ENCODE assay signal across 1 cellular context in genomic region chr16:84730406-84731106, GRCh38.
TF ChIP-seq lines count a peak whose summit lies in the region.

No MANE protein-coding gene starts in this region.

TF ChIP-seq in HepG2, 621 proteins besides CTCF, POLR2A, EP300 and RAD21 (continued from another document):
- TF ChIP-seq ZUFSP (CRISPR knock-in tag; IDR thresholded peaks at IDR 0.05; ENCODE audit: borderline replicate concordance) = no peak
- TF ChIP-seq PAXIP1 (CRISPR knock-in tag; conservative IDR thresholded peaks at IDR 0.05) = no peak
- no peak for TF ChIP-seq KLF13 (CRISPR knock-in tag; IDR thresholded peaks at IDR 0.05)
- no peak for TF ChIP-seq PCBP2 (optimal IDR thresholded peaks at IDR 0.05; ENCODE audit: low read depth, low read length, poor library complexity, severe bottlenecking)
- peak; percentile 83 for TF ChIP-seq SAP130 (CRISPR knock-in tag; IDR thresholded peaks at IDR 0.05; ENCODE audit: low read depth)
- peak; percentile 30 to 45; a peak in 1 of 4 replicates for TF ChIP-seq MAFK (conservative IDR thresholded peaks at IDR 0.05 in 1 of 2, IDR thresholded peaks at IDR 0.05 in 1 of 2; ENCODE audit: low read length in 2 of 2)
- TF ChIP-seq FOSL1 (CRISPR knock-in tag; IDR thresholded peaks at IDR 0.05; ENCODE audit: borderline replicate concordance) = peak; percentile 67; the same call in 1 of the 2 replicates
- TF ChIP-seq, protein P1, sequence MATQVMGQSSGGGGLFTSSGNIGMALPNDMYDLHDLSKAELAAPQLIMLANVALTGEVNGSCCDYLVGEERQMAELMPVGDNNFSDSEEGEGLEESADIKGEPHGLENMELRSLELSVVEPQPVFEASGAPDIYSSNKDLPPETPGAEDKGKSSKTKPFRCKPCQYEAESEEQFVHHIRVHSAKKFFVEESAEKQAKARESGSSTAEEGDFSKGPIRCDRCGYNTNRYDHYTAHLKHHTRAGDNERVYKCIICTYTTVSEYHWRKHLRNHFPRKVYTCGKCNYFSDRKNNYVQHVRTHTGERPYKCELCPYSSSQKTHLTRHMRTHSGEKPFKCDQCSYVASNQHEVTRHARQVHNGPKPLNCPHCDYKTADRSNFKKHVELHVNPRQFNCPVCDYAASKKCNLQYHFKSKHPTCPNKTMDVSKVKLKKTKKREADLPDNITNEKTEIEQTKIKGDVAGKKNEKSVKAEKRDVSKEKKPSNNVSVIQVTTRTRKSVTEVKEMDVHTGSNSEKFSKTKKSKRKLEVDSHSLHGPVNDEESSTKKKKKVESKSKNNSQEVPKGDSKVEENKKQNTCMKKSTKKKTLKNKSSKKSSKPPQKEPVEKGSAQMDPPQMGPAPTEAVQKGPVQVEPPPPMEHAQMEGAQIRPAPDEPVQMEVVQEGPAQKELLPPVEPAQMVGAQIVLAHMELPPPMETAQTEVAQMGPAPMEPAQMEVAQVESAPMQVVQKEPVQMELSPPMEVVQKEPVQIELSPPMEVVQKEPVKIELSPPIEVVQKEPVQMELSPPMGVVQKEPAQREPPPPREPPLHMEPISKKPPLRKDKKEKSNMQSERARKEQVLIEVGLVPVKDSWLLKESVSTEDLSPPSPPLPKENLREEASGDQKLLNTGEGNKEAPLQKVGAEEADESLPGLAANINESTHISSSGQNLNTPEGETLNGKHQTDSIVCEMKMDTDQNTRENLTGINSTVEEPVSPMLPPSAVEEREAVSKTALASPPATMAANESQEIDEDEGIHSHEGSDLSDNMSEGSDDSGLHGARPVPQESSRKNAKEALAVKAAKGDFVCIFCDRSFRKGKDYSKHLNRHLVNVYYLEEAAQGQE (IDR thresholded peaks at IDR 0.05; ENCODE audit: borderline replicate concordance in 1 of 2, low read depth in 1 of 2, low read length in 2 of 2) = no peak
- peak; percentile 39; the same call in 1 of the 2 replicates for TF ChIP-seq ARID5B (CRISPR knock-in tag; IDR thresholded peaks at IDR 0.05)
- TF ChIP-seq MAFF (IDR thresholded peaks at IDR 0.05; ENCODE audit: low read depth, low read length) = peak; percentile 22; the same call in 1 of the 2 replicates
- TF ChIP-seq ZBTB44 (CRISPR knock-in tag; IDR thresholded peaks at IDR 0.05) = no peak
- peak; percentile 73; the same call in 1 of the 2 replicates for TF ChIP-seq ETV5 (CRISPR knock-in tag; IDR thresholded peaks at IDR 0.05; ENCODE audit: borderline replicate concordance)
- TF ChIP-seq RARA (CRISPR knock-in tag; IDR thresholded peaks at IDR 0.05) = peak; percentile 21; the same call in 1 of the 2 replicates
- peak; percentile 68 for TF ChIP-seq ELF3 (CRISPR knock-in tag; IDR thresholded peaks at IDR 0.05)
- peak; percentile 58 for TF ChIP-seq NFE2L2 (IDR thresholded peaks at IDR 0.05; ENCODE audit: low read length)
- TF ChIP-seq MTA1 (CRISPR knock-in tag; IDR thresholded peaks at IDR 0.05; ENCODE audit: borderline replicate concordance) = no peak
- no peak for TF ChIP-seq TOE1 (CRISPR knock-in tag; IDR thresholded peaks at IDR 0.05)
- no peak for TF ChIP-seq HNRNPK (IDR thresholded peaks at IDR 0.05; ENCODE audit: low read depth, low read length, poor library complexity, severe bottlenecking)
- TF ChIP-seq ZNF672 (CRISPR knock-in tag; IDR thresholded peaks at IDR 0.05) = no peak
- peak; percentile 75 for TF ChIP-seq ELF1 (CRISPR knock-in tag; IDR thresholded peaks at IDR 0.05)
- TF ChIP-seq, protein P2, sequence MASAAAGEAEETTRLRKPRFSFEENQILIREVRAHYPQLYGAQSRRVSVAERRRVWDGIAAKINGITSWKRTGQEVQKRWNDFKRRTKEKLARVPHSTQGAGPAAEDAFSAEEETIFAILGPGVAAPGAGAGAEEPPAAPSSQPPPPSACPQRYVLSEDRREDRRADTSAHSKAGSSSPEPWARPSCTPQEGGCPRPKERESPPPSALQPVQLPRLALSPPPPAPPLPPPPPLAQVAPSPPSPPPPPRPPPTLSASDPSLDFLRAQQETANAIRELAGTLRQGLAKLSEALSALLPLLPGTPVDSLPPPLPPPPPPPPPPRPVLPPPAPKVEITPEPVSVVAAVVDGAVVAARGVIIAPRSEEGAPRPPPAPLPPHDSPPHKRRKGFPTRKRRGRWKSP (CRISPR knock-in tag; IDR thresholded peaks at IDR 0.05) = no peak
- peak; percentile 76 for TF ChIP-seq TEAD3 (CRISPR knock-in tag; optimal IDR thresholded peaks at IDR 0.05; ENCODE audit: borderline replicate concordance)
- no peak for TF ChIP-seq ARNTL (CRISPR knock-in tag; IDR thresholded peaks at IDR 0.05)
- TF ChIP-seq FOSL2 (CRISPR knock-in tag; IDR thresholded peaks at IDR 0.05) = peak; percentile 95
- TF ChIP-seq SOX13 (IDR thresholded peaks at IDR 0.05) = no peak
- peak in 1 of 2 experiments; percentile 28; a peak in 1 of 4 replicates for TF ChIP-seq SOX13 (CRISPR knock-in tag; conservative IDR thresholded peaks at IDR 0.05 in 1 of 2, IDR thresholded peaks at IDR 0.05 in 1 of 2)
- TF ChIP-seq ASH2L (IDR thresholded peaks at IDR 0.05; ENCODE audit: insufficient read length, low read depth, low read length) = peak; percentile 14
- TF ChIP-seq ZNF343 (CRISPR knock-in tag; IDR thresholded peaks at IDR 0.05) = no peak
